2 cellular contexts compared by ENCODE assay signal in genomic region chr2:42706836-42707235, GRCh38.
A peak's percentile ranks its signal among the peaks of the same experiment; 100 is the strongest.
TF ChIP-seq lines count a peak whose summit lies in the region.

No MANE protein-coding gene starts in this region.

TF ChIP-seq in IMR-90, 13 proteins besides CTCF, POLR2A, EP300 and RAD21:
- TF ChIP-seq CEBPB (IDR thresholded peaks at IDR 0.05; ENCODE audit: low read depth, low read length) (0 out of 2 replicates have a peak, but pooled peaks have one; percentile 15), NFE2L2 (IDR thresholded peaks at IDR 0.05; ENCODE audit: low read depth, low read length) (no peak)

TF ChIP-seq in H1, 55 proteins besides CTCF, POLR2A, EP300 and RAD21:
- TF ChIP-seq JUND (IDR thresholded peaks at IDR 0.05; ENCODE audit: low read length) (no peak), TEAD4 (IDR thresholded peaks at IDR 0.05; ENCODE audit: low read depth, low read length) (peak; percentile 91), POLR2AphosphoS5 (IDR thresholded peaks at IDR 0.05; ENCODE audit: low read depth, low read length) (peak; percentile 42; the same call in 1 of the 2 replicates), SP1 (IDR thresholded peaks at IDR 0.05; ENCODE audit: low read depth, low read length) (no peak), CEBPB (IDR thresholded peaks at IDR 0.05; ENCODE audit: low read depth, low read length) (peak; percentile 88), FOSL1 (IDR thresholded peaks at IDR 0.05; ENCODE audit: insufficient read depth, low read depth, low read length) (no peak)
